In genomic region chr12:15662983-15663659, GRCh38 we compare ENCODE assay signal across 1 cellular context.
TF ChIP-seq lines count a peak whose summit lies in the region.

No MANE protein-coding gene starts in this region.

TF ChIP-seq in A549, 52 proteins besides CTCF, POLR2A, EP300 and RAD21 (continued from another document):
- TF ChIP-seq EHMT2 (IDR thresholded peaks at IDR 0.05; ENCODE audit: low read depth): no peak
